24 cellular contexts compared by ENCODE assay signal in the genomic region with DNA sequence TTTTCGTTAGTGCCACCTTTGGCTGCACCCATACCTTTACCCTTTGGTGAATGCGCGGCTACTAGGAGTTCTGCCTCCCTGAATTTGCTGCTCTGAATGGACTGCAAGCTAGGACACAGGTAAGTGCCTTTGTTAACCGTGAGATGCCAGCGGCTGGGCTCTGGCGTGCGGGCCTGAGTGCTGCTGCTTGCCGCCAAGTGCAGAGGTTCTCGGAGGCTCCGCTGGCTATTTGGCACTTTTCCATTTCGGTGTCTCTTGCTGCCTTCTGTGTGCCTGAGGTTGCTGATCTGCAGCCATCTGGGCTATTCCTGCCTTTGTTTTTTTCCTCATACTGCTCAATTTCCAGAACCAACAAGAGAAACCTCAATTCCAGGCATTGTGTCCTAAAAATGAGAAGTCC. TPM values are rescaled to one million over a fixed set of nuclear protein-coding genes. Genes with fewer than 3 reads are reported as not detected.
DNase-seq lines count a peak whose midpoint lies in the region; ATAC-seq and TF ChIP-seq lines count a peak whose summit lies in the region.
"Had no signal": no experiment of that assay in that cellular context is flagged by ENCODE, and none has a peak within 500 bp of the region (broad histone marks: within the 10 kb centered on the region; RNA-seq: fewer than 3 reads in every experiment).

No MANE protein-coding gene starts in this region.

- intact Hi-C loops in right lobe of liver (cut with DNase I) = loop anchor here in 1 of 2 donors (10.0 kb wide), 1 partner anchor 169 kb away; no protein-coding TSS in a partner anchor

- H3K9me3 ChIP-seq in right lobe of liver (no peaks in the 10 kb centered on the region), tibial nerve (no peaks in the 10 kb centered on the region)
- H3K9me3 ChIP-seq: neutrophil, psoas muscle, tibial artery had no signal

- 83% methylated on average over 1 of the region's 11 CpGs for WGBS in right lobe of liver (ENCODE audit: insufficient coverage, low coverage, low lambda C conversion rate, missing lambda C conversion rate)
- WGBS in tibial nerve, 2 donors = 86 to 90% methylated on average over 10 to 11 of the region's 11 CpGs

- no peak for TF ChIP-seq CTCF in right lobe of liver (IDR thresholded peaks at IDR 0.05)
- no peak for TF ChIP-seq CTCF in tibial nerve (IDR thresholded peaks at IDR 0.05)

- no peak for TF ChIP-seq EP300 in tibial nerve (IDR thresholded peaks at IDR 0.05)

- H3K4me1 ChIP-seq in right lobe of liver (peaks cover 0 to 37% (median 9%) of the 10 kb centered on the region in 4 donors), tibial nerve (peaks cover 0 to 21% (median 13%) of the 10 kb centered on the region in 4 donors)

- DNase-seq in NCI-H2196 (lab: John Stamatoyannopoulos, UW; ENCODE audit: unreplicated experiment) (peak; percentile 58), NCI-H2196 treated with DMSO at 0.1 percent for 48 hours (lab: John Stamatoyannopoulos, UW; ENCODE audit: unreplicated experiment) (no peak), DMS79 treated with DMSO at 0.1 percent for 48 hours (lab: John Stamatoyannopoulos, UW) (peak; percentile 59), NCI-H446 treated with DMSO at 0.1 percent for 48 hours (lab: John Stamatoyannopoulos, UW) (peak; percentile 53), right lobe of liver (peak in 1 of 3 donors; percentile 73), tibial nerve (ENCODE audit: low spot score in 2 of 2) (no peak)
- DNase-seq in NK-92 treated with Interleukin-12 subunit alpha and Interleukin-12 subunit beta, amount 100 ng/mL, for 24 hours (lab: John Stamatoyannopoulos, UW) = no peak
- DNase-seq: activated CD4-positive, alpha-beta T cell treated with anti-CD3 and anti-CD28 coated beads for 4 hours; activated naive CD4-positive, alpha-beta T cell treated with Interleukin-2 at 50 U/mL for 16 hours; activated T-cell treated with anti-CD3 and anti-CD28 coated beads for 4 hours; AML-193; Kasumi-1; kidney glomerular epithelial cell; NCI-H1048; psoas muscle; stimulated activated CD4-positive, alpha-beta T cell treated with anti-CD3 and anti-CD28 coated beads, Interleukin-2, amount 100 ng/mL, for 48 hours; stimulated activated naive CD8-positive, alpha-beta T cell treated with anti-CD3 and anti-CD28 coated beads, Interleukin-15, Interleukin-2, amounts not matched to agents 100 U/mL and 50 U/mL, for 24 hours; T-cell; tibial artery had no signal

- no peak overlapping the region for H3K4me3 ChIP-seq in right lobe of liver
- no peak overlapping the region for H3K4me3 ChIP-seq in tibial nerve
- H3K4me3 ChIP-seq: cardiac muscle cell, GM23338, psoas muscle, smooth muscle cell, tibial artery had no signal

- H3K27ac ChIP-seq in right lobe of liver (peak overlapping the region in 1 of 3 donors; percentile 66), tibial nerve (no peak overlapping the region)
- H3K27ac ChIP-seq: cardiac muscle cell, psoas muscle, tibial artery had no signal

- ATAC-seq in right lobe of liver (peak in 3 of 4 donors; percentile 2 to 24 (median 3)), GM18907 (IDR thresholded peaks at IDR 0.05; ENCODE audit: unreplicated experiment) (no peak)
- ATAC-seq: GM23338; psoas muscle; stimulated activated naive CD8-positive, alpha-beta T cell treated with anti-CD3 and anti-CD28 coated beads, Interleukin-15, Interleukin-2, amounts not matched to agents 100 U/mL and 50 U/mL, for 24 hours; T-cell had no signal

- H3K36me3 ChIP-seq in right lobe of liver (no peaks in the 10 kb centered on the region), tibial nerve (no peaks in the 10 kb centered on the region)
- H3K36me3 ChIP-seq: cardiac muscle cell, neutrophil, tibial artery had no signal

- no peak for TF ChIP-seq POLR2A in right lobe of liver (IDR thresholded peaks at IDR 0.05)
- no peak for TF ChIP-seq POLR2A in tibial nerve (IDR thresholded peaks at IDR 0.05)

- no peaks in the 10 kb centered on the region for H3K27me3 ChIP-seq in right lobe of liver
- no peaks in the 10 kb centered on the region for H3K27me3 ChIP-seq in tibial nerve

RNA-seq across cellular contexts. Expression of gene TBC1D14, which starts 4.1 kb away (rescaled TPM):
- total RNA-seq in right lobe of liver (10 to 100 TPM; 14.1 to 34.8 (median 30.6) TPM), tibial nerve (10 to 100 TPM; 46.9 to 65.7 (median 51.3) TPM)

Comparison
In these comparisons a context has a peak if more than half of its experiments do, and no peak if none do; other contexts are left out.
1. DNase-seq: peak in NCI-H2196 (single experiment), DMS79 treated with DMSO at 0.1 percent for 48 hours (single experiment) and NCI-H446 treated with DMSO at 0.1 percent for 48 hours (single experiment); none in NCI-H2196 treated with DMSO at 0.1 percent for 48 hours (single experiment), NK-92 treated with Interleukin-12 subunit alpha and Interleukin-12 subunit beta, amount 100 ng/mL, for 24 hours (single experiment) and tibial nerve (0 of 2).